28 cellular contexts compared by ENCODE assay signal in the genomic region with DNA sequence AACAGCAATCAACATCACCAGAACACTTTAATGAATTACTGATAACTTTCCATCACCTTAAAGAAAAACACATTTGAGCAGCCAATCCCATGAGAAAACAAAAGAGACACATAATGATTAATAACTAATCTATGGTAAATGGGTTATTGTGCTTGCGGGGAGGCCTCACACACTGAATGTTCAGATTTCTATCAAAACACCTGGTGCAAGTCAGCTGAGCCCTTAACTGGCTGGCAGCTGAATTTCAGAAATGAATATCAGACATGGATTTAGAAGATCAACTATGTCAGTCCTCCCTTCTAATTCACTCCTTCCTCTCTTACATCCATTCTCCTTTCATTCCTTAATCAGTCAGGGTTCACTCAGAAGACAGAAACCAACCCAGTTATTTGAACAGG.
"Had no signal": no experiment of that assay in that cellular context is flagged by ENCODE, and none has a peak within 500 bp of the region (broad histone marks: within the 10 kb centered on the region; RNA-seq: fewer than 3 reads in every experiment).

No MANE protein-coding gene starts in this region.

- H3K27ac ChIP-seq: stomach, suprapubic skin, testis, thoracic aorta, thyroid gland, tibial artery, tibial nerve, transverse colon, upper lobe of left lung, upper lobe of right lung, uterus, vagina had no signal

- H3K4me1 Mint-ChIP-seq: stimulated activated effector memory CD8-positive, alpha-beta T cell treated with anti-CD3 and anti-CD28 coated beads, Interleukin-12 subunit alpha, Interleukin-12 subunit beta, amount 100 ng/mL, for 72 hours; stimulated activated memory B cell treated with anti-CD40 and anti-IgM and Interleukin-4, amounts not matched to agents 10 μg/mL and 1 μg/mL and 100 μg/mL, for 72 hours; stimulated activated naive B cell treated with anti-CD40 and anti-IgM and Interleukin-4, amounts not matched to agents 10 μg/mL and 1 μg/mL and 100 μg/mL, for 72 hours; stimulated activated naive CD8-positive, alpha-beta T cell treated with anti-CD3 and anti-CD28 coated beads, Interleukin-15, amount 100 ng/mL, for 72 hours had no signal

- H3K9me3 ChIP-seq: stomach, suprapubic skin, testis, thoracic aorta, thyroid gland, tibial artery, tibial nerve, transverse colon, upper lobe of left lung, upper lobe of right lung, uterus, vagina had no signal

- H3K9me3 Mint-ChIP-seq: stimulated activated memory B cell treated with anti-CD40 and anti-IgM and Interleukin-4, amounts not matched to agents 10 μg/mL and 1 μg/mL and 100 μg/mL, for 72 hours; stimulated activated naive B cell treated with anti-CD40 and anti-IgM and Interleukin-4, amounts not matched to agents 10 μg/mL and 1 μg/mL and 100 μg/mL, for 72 hours; type B pancreatic cell had no signal

- H3K36me3 ChIP-seq: stomach, suprapubic skin, thoracic aorta, thyroid gland, tibial artery, tibial nerve, transverse colon, upper lobe of left lung, upper lobe of right lung, uterus, vagina had no signal

- DNase-seq: stimulated activated CD4-positive, alpha-beta T cell treated with anti-CD3 and anti-CD28 coated beads, Interleukin-2, amount 100 ng/mL, for 48 hours; stimulated activated CD4-positive, alpha-beta T cell treated with anti-CD3 and anti-CD28 coated beads, Interleukin-4, amount 100 ng/mL, for 1 hour; stimulated activated CD4-positive, alpha-beta T cell treated with anti-CD3 and anti-CD28 coated beads, Interleukin-4, amount 100 ng/mL, for 24 hours; stimulated activated CD4-positive, alpha-beta T cell treated with anti-CD3 and anti-CD28 coated beads, Interleukin-4, amount 100 ng/mL, for 4 hours; stimulated activated CD8-positive, alpha-beta memory T cell treated with anti-CD3 and anti-CD28 coated beads, Interleukin-4, amount 100 ng/mL, for 48 hours; stimulated activated naive B cell treated with anti-CD40 and anti-IgM and Interleukin-4, amounts not matched to agents 10 μg/mL and 1 μg/mL and 100 μg/mL, for 72 hours; stimulated activated naive CD4-positive, alpha-beta T cell; stimulated activated naive CD4-positive, alpha-beta T cell treated with Interleukin-2 at 50 U/mL for 16 hours; stimulated activated naive CD8-positive, alpha-beta T cell treated with anti-CD3 and anti-CD28 coated beads, Interleukin-15, amount 100 ng/mL, for 72 hours; stimulated activated naive CD8-positive, alpha-beta T cell treated with anti-CD3 and anti-CD28 coated beads, Interleukin-15, Interleukin-2, amounts not matched to agents 100 U/mL and 50 U/mL, for 24 hours; stomach; substantia nigra; testis; thyroid gland; tibial artery; transverse colon; trophoblast cell; upper lobe of left lung; upper lobe of right lung; uterus had no signal

- H3K27me3 ChIP-seq: stomach, suprapubic skin, testis, thyroid gland, tibial artery, tibial nerve, transverse colon, upper lobe of left lung, uterus, vagina had no signal

- H3K36me3 Mint-ChIP-seq: stimulated activated effector memory CD8-positive, alpha-beta T cell treated with anti-CD3 and anti-CD28 coated beads, Interleukin-12 subunit alpha, Interleukin-12 subunit beta, amount 100 ng/mL, for 72 hours; stimulated activated memory B cell treated with anti-CD40 and anti-IgM and Interleukin-4, amounts not matched to agents 10 μg/mL and 1 μg/mL and 100 μg/mL, for 72 hours; stimulated activated naive B cell treated with anti-CD40 and anti-IgM and Interleukin-4, amounts not matched to agents 10 μg/mL and 1 μg/mL and 100 μg/mL, for 72 hours had no signal

- H3K4me3 Mint-ChIP-seq: stimulated activated effector memory CD8-positive, alpha-beta T cell treated with anti-CD3 and anti-CD28 coated beads, Interleukin-12 subunit alpha, Interleukin-12 subunit beta, amount 100 ng/mL, for 72 hours; stimulated activated memory B cell treated with anti-CD40 and anti-IgM and Interleukin-4, amounts not matched to agents 10 μg/mL and 1 μg/mL and 100 μg/mL, for 72 hours; stimulated activated naive B cell treated with anti-CD40 and anti-IgM and Interleukin-4, amounts not matched to agents 10 μg/mL and 1 μg/mL and 100 μg/mL, for 72 hours; stimulated activated naive CD8-positive, alpha-beta T cell treated with anti-CD3 and anti-CD28 coated beads, Interleukin-15, amount 100 ng/mL, for 72 hours; stimulated activated naive CD8-positive, alpha-beta T cell treated with anti-CD3 and anti-CD28 coated beads, Interleukin-15, Interleukin-2, amounts not matched to agents 100 ng/mL and 50 ng/mL, for 24 hours; type B pancreatic cell had no signal

- H3K4me1 ChIP-seq: stomach, testis, thyroid gland, transverse colon, upper lobe of left lung, upper lobe of right lung, uterus, vagina had no signal

- H3K27ac Mint-ChIP-seq: stimulated activated effector memory CD8-positive, alpha-beta T cell treated with anti-CD3 and anti-CD28 coated beads, Interleukin-12 subunit alpha, Interleukin-12 subunit beta, amount 100 ng/mL, for 72 hours; stimulated activated memory B cell treated with anti-CD40 and anti-IgM and Interleukin-4, amounts not matched to agents 10 μg/mL and 1 μg/mL and 100 μg/mL, for 72 hours; stimulated activated naive B cell treated with anti-CD40 and anti-IgM and Interleukin-4, amounts not matched to agents 10 μg/mL and 1 μg/mL and 100 μg/mL, for 72 hours; stimulated activated naive CD8-positive, alpha-beta T cell treated with anti-CD3 and anti-CD28 coated beads, Interleukin-15, amount 100 ng/mL, for 72 hours; stimulated activated naive CD8-positive, alpha-beta T cell treated with anti-CD3 and anti-CD28 coated beads, Interleukin-15, Interleukin-2, amounts not matched to agents 100 ng/mL and 50 ng/mL, for 24 hours; type B pancreatic cell had no signal

- H3K27me3 Mint-ChIP-seq: stimulated activated memory B cell treated with anti-CD40 and anti-IgM and Interleukin-4, amounts not matched to agents 10 μg/mL and 1 μg/mL and 100 μg/mL, for 72 hours; stimulated activated naive CD8-positive, alpha-beta T cell treated with anti-CD3 and anti-CD28 coated beads, Interleukin-15, Interleukin-2, amounts not matched to agents 100 ng/mL and 50 ng/mL, for 24 hours had no signal

- H3K4me3 ChIP-seq: stomach, suprapubic skin, testis, thoracic aorta, thyroid gland, tibial artery, tibial nerve, transverse colon, upper lobe of left lung, upper lobe of right lung, uterus, vagina had no signal
